8 cellular contexts compared by ENCODE assay signal in genomic region chr17:28571255-28572122, GRCh38. TPM values are rescaled to one million over a fixed set of nuclear protein-coding genes. Genes with fewer than 3 reads are reported as not detected.
A peak's percentile ranks its signal among the peaks of the same experiment; 100 is the strongest.
DNase-seq lines count a peak whose midpoint lies in the region; ATAC-seq, FAIRE-seq and TF ChIP-seq lines count a peak whose summit lies in the region.

Gene PIGS, minus strand, starts transcription at chr17:28571524. Its CDS starts 28 bp downstream, at chr17:28571496.

- H3K27ac ChIP-seq in kidney (ENCODE audit: low read depth in 2 of 2, low read length in 2 of 2): peak within 1 kb of the TSS; percentile 65 to 69

- H3K4me1 ChIP-seq in kidney (ENCODE audit: control insufficient read depth in 1 of 2, insufficient read depth in 1 of 2, low read depth in 1 of 2, low read length in 2 of 2): peaks cover 5 to 9% of the 10 kb centered on the region in 2 donors

- TF ChIP-seq CTCF in AG10803 (conservative IDR thresholded peaks at IDR 0.05; ENCODE audit: low read length) (no peak), kidney (IDR thresholded peaks at IDR 0.05; ENCODE audit: borderline replicate concordance, extremely low read depth, insufficient read depth) (no peak)

- H3K36me3 ChIP-seq in kidney (ENCODE audit: control insufficient read depth in 1 of 2, insufficient read depth in 2 of 2, low read length in 2 of 2): no peaks in the 10 kb centered on the region

- intact Hi-C loops in kidney (cut with DNase I): no loop called here

- peak within 1 kb of the TSS; percentile 97 for H3K4me3 ChIP-seq in AG10803 (ENCODE audit: low read length)
- peak within 1 kb of the TSS; percentile 79 to 93 for H3K4me3 ChIP-seq in kidney (ENCODE audit: low read length in 2 of 2)

- no peaks in the 10 kb centered on the region for H3K9me3 ChIP-seq in kidney (ENCODE audit: control insufficient read depth in 1 of 2, low read length in 2 of 2)

- no peak for FAIRE-seq in kidney (lab: Jason Lieb, UNC)

- ATAC-seq in GM19043 (IDR thresholded peaks at IDR 0.05; ENCODE audit: low read depth, unreplicated experiment) (peak; percentile 87), HG03378 (IDR thresholded peaks at IDR 0.05; ENCODE audit: unreplicated experiment) (peak; percentile 57)

- DNase-seq in AG10803 (ENCODE audit: low read depth) (peak; percentile 87), NCI-H460 (ENCODE audit: extremely low read depth, low read depth) (peak; percentile 90), cerebellum (ENCODE audit: low spot score) (peak; percentile 98), kidney (peak; percentile 98)
- peak; percentile 89 to 93 for DNase-seq in activated CD4-positive, alpha-beta T cell treated with anti-CD3 and anti-CD28 coated beads for 24 hours (ENCODE audit: low read depth in 2 of 2)
- peak; percentile 78 to 84 for DNase-seq in stimulated activated CD4-positive, alpha-beta T cell treated with anti-CD3 and anti-CD28 coated beads, Interleukin-15, amount 100 ng/mL, for 1 hour (ENCODE audit: low read depth in 1 of 2, low spot score in 1 of 2)

- H3K9ac ChIP-seq in kidney (ENCODE audit: low read length in 2 of 2): peak within 1 kb of the TSS; percentile 78 to 79

RNA-seq across cellular contexts. Expression of gene PIGS, which starts in this region (rescaled TPM):
- 48.2 and 57.7 TPM in 2 replicates for total RNA-seq in NCI-H460 (2014; rRNA removed; shearing (Covaris generic))
- polyA plus RNA-seq in NCI-H460 (2014; cell fraction: nucleus; rRNA removed): 40.7 and 55.6 TPM in 2 replicates
- 24.8 TPM for total RNA-seq in cerebellum
- 75.0 TPM for total RNA-seq in kidney
- 60.6 TPM for polyA plus RNA-seq in kidney (ENCODE audit: insufficient read depth, low read depth, low replicate concordance)

Comparison
In these comparisons a context has a peak if more than half of its experiments do, and no peak if none do; other contexts are left out.
1. Peak in every context shown above with its lines: DNase-seq, ATAC-seq, H3K4me3 ChIP-seq and H3K27ac ChIP-seq.